In the genomic region with DNA sequence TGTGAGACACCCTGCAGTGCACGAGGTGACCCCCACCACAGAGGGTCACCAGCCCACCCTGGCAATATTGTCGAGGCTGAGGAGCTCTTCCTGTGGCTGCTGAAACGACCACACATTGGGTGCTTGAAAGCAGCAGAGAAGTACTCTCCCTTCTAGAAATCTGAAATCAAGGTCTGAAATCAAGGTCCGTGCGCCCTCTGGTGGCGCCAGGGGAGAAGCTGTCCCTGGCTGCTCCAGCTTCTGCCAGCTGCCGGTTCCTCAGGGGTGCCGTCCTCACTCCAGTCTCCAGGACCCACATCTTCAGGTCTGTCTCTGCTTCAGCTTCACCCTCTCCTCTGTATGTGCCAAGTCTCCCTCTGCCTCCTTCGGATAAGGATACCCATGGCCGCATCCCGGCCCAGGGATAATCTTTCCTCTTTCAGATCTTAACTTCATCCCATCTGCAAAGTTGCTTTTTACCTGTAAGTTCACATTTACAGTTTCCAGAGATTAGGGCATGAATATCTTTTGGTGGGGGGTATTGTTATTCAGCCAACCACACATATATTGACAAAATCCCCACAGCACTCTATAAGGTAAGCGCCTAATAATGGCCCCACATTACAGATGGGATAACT, we compare ENCODE assay signal across 8 cellular contexts.
A peak's percentile ranks its signal among the peaks of the same experiment; 100 is the strongest.
DNase-seq lines count a peak whose midpoint lies in the region; ATAC-seq and TF ChIP-seq lines count a peak whose summit lies in the region.

No MANE protein-coding gene starts in this region.

- H3K4me3 ChIP-seq in Loucy (ENCODE audit: low read length, poor library complexity, severe bottlenecking) (no peak overlapping the region), SJCRH30 (no peak overlapping the region), tibial nerve (no peak overlapping the region)

- peaks cover 12% of the 10 kb centered on the region for H3K27me3 Mint-ChIP-seq in osteocyte (ENCODE audit: unreplicated experiment)

- no peak overlapping the region for H3K27ac Mint-ChIP-seq in osteocyte (ENCODE audit: unreplicated experiment)

- H3K9me3 ChIP-seq in Loucy (ENCODE audit: insufficient read depth, low read depth, low read length) (no peaks in the 10 kb centered on the region), SJCRH30 (replicated peaks) (no peaks in the 10 kb centered on the region), tibial nerve (peaks cover 0 to 14% (median 0%) of the 10 kb centered on the region in 4 donors)

- H3K4me1 ChIP-seq in Loucy (ENCODE audit: insufficient read depth, low read length, poor library complexity, severe bottlenecking) (no peaks in the 10 kb centered on the region), SJCRH30 (no peaks in the 10 kb centered on the region), tibial nerve (no peaks in the 10 kb centered on the region)

- peaks cover 7% of the 10 kb centered on the region for H3K9me3 Mint-ChIP-seq in osteocyte (ENCODE audit: unreplicated experiment)

- no peaks in the 10 kb centered on the region for H3K4me1 Mint-ChIP-seq in osteocyte (ENCODE audit: unreplicated experiment)

- H4K20me1 ChIP-seq in Loucy (ENCODE audit: insufficient read depth, low read length, poor library complexity, severe bottlenecking), result no peaks in the 10 kb centered on the region

- DNase-seq in G401 (ENCODE audit: low spot score), result peak; percentile 84
- peak; percentile 85 to 97 for DNase-seq in SJCRH30
- peak; percentile 87 for DNase-seq in activated effector memory CD4-positive, alpha-beta T cell treated with anti-CD3 and anti-CD28 coated beads, Interleukin-2, amount 50 U/mL, for 16 hours
- DNase-seq in foreskin melanocyte, result peak; percentile 46
- DNase-seq in osteocyte (ENCODE audit: extremely low spot score, unreplicated experiment), result peak; percentile 92
- peak; percentile 26 to 52 for DNase-seq in tibial nerve (ENCODE audit: low spot score in 2 of 2)

- no peak overlapping the region for H3K4me3 Mint-ChIP-seq in osteocyte (ENCODE audit: unreplicated experiment)

- 11 to 13% methylated on average over 12 of the region's 12 CpGs for WGBS in tibial nerve, 2 donors

- H3K9ac ChIP-seq in Loucy (ENCODE audit: low read depth, low read length, poor library complexity, severe bottlenecking), result no peak overlapping the region

- H3K27me3 ChIP-seq in Loucy (ENCODE audit: insufficient read depth, low read length, poor library complexity, severe bottlenecking) (peaks cover 8% of the 10 kb centered on the region), SJCRH30 (0 out of 2 replicates have a peak, but pooled peaks cover 3% of the 10 kb centered on the region), tibial nerve (peaks cover 0 to 7% of the 10 kb centered on the region in 2 donors)

- in situ Hi-C loops in G401 (cut with HindIII; ENCODE audit: low sequenced_read_pairs), result no loop called here

- H3K79me2 ChIP-seq in Loucy (ENCODE audit: insufficient read depth, low read length), result no peaks in the 10 kb centered on the region

- H3K36me3 ChIP-seq in Loucy (ENCODE audit: insufficient read depth, low read length) (no peaks in the 10 kb centered on the region), SJCRH30 (no peaks in the 10 kb centered on the region), tibial nerve (no peaks in the 10 kb centered on the region)

- no peak for TF ChIP-seq POLR2A in tibial nerve (IDR thresholded peaks at IDR 0.05)

- H3K27ac ChIP-seq in SJCRH30 (no peak overlapping the region), tibial nerve (no peak overlapping the region)

- no peaks in the 10 kb centered on the region for H3K36me3 Mint-ChIP-seq in osteocyte (ENCODE audit: unreplicated experiment)

- H3F3A ChIP-seq in Loucy (ENCODE audit: low read depth), result no peaks in the 10 kb centered on the region

- peak; percentile 91 for TF ChIP-seq CTCF in Loucy (conservative IDR thresholded peaks at IDR 0.05; ENCODE audit: low read length)
- TF ChIP-seq CTCF in osteocyte (IDR thresholded peaks at IDR 0.05), result peak; percentile 91
- TF ChIP-seq CTCF in tibial nerve (IDR thresholded peaks at IDR 0.05), result peak; percentile 57 to 84 (median 78)

- no peaks in the 10 kb centered on the region for H3K9me2 ChIP-seq in Loucy (replicated peaks; ENCODE audit: low read depth, low read length)

- TF ChIP-seq EP300 in tibial nerve (IDR thresholded peaks at IDR 0.05), result no peak

- H3K4me2 ChIP-seq in Loucy (ENCODE audit: low read depth, low read length, poor library complexity, severe bottlenecking), result no peak overlapping the region

- H2AFZ ChIP-seq in Loucy (ENCODE audit: low read length), result 0 out of 2 replicates have a peak overlapping the region, but pooled peaks have one; percentile 53

- ATAC-seq in GM21367 (IDR thresholded peaks at IDR 0.05; ENCODE audit: unreplicated experiment), result no peak

Comparison
In these comparisons a context has a peak if more than half of its experiments do, and no peak if none do; other contexts are left out.
1. DNase-seq: peak in every context shown above with its lines; median percentile 92 in osteocyte; 91 in SJCRH30; 87 in activated effector memory CD4-positive, alpha-beta T cell treated with anti-CD3 and anti-CD28 coated beads, Interleukin-2, amount 50 U/mL, for 16 hours; 84 in G401; 46 in foreskin melanocyte; 39 in tibial nerve.